In genomic region chr5:110017854-110018253, GRCh38 we compare ENCODE assay signal across 1 cellular context.
TF ChIP-seq lines count a peak whose summit lies in the region.

No MANE protein-coding gene starts in this region.

TF ChIP-seq in HepG2, 621 proteins besides CTCF, POLR2A, EP300 and RAD21 (continued from another document and continues in another):
- TF ChIP-seq, protein P1, sequence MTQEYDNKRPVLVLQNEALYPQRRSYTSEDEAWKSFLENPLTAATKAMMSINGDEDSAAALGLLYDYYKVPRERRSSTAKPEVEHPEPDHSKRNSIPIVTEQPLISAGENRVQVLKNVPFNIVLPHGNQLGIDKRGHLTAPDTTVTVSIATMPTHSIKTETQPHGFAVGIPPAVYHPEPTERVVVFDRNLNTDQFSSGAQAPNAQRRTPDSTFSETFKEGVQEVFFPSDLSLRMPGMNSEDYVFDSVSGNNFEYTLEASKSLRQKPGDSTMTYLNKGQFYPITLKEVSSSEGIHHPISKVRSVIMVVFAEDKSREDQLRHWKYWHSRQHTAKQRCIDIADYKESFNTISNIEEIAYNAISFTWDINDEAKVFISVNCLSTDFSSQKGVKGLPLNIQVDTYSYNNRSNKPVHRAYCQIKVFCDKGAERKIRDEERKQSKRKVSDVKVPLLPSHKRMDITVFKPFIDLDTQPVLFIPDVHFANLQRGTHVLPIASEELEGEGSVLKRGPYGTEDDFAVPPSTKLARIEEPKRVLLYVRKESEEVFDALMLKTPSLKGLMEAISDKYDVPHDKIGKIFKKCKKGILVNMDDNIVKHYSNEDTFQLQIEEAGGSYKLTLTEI (CRISPR knock-in tag; conservative IDR thresholded peaks at IDR 0.05), result no peak
- no peak for TF ChIP-seq BRCA1 (CRISPR knock-in tag; IDR thresholded peaks at IDR 0.05)
- TF ChIP-seq, protein P2, sequence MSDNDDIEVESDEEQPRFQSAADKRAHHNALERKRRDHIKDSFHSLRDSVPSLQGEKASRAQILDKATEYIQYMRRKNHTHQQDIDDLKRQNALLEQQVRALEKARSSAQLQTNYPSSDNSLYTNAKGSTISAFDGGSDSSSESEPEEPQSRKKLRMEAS (IDR thresholded peaks at IDR 0.05), result peak; percentile 72; the same call in 1 of the 2 replicates
- TF ChIP-seq ATF4 (CRISPR knock-in tag; IDR thresholded peaks at IDR 0.05), result 0 out of 4 replicates have a peak, but pooled peaks of 1 of the 2 experiments have one; percentile 33
- 0 out of 2 replicates have a peak, but pooled peaks have one; percentile 14 for TF ChIP-seq ZNF24 (IDR thresholded peaks at IDR 0.05)
- TF ChIP-seq HMG20A (CRISPR knock-in tag; IDR thresholded peaks at IDR 0.05; ENCODE audit: borderline replicate concordance), result peak; percentile 61; the same call in 1 of the 2 replicates
- TF ChIP-seq ZGPAT (CRISPR knock-in tag; IDR thresholded peaks at IDR 0.05), result peak; percentile 90
- no peak for TF ChIP-seq ZNF562 (CRISPR knock-in tag; IDR thresholded peaks at IDR 0.05; ENCODE audit: borderline replicate concordance)
- TF ChIP-seq, protein P3, sequence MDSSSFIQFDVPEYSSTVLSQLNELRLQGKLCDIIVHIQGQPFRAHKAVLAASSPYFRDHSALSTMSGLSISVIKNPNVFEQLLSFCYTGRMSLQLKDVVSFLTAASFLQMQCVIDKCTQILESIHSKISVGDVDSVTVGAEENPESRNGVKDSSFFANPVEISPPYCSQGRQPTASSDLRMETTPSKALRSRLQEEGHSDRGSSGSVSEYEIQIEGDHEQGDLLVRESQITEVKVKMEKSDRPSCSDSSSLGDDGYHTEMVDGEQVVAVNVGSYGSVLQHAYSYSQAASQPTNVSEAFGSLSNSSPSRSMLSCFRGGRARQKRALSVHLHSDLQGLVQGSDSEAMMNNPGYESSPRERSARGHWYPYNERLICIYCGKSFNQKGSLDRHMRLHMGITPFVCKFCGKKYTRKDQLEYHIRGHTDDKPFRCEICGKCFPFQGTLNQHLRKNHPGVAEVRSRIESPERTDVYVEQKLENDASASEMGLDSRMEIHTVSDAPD (CRISPR knock-in tag; IDR thresholded peaks at IDR 0.05), result no peak
- peak; percentile 69; the same call in 1 of the 2 replicates for TF ChIP-seq ETV5 (CRISPR knock-in tag; IDR thresholded peaks at IDR 0.05; ENCODE audit: borderline replicate concordance)
- no peak for TF ChIP-seq BORCS8-MEF2B (CRISPR knock-in tag; IDR thresholded peaks at IDR 0.05)
- TF ChIP-seq TFE3 (CRISPR knock-in tag; IDR thresholded peaks at IDR 0.05), result peak; percentile 46; the same call in 1 of the 2 replicates
- no peak for TF ChIP-seq ZNF576 (CRISPR knock-in tag; IDR thresholded peaks at IDR 0.05)
- 0 out of 2 replicates have a peak, but pooled peaks have one; percentile 19 for TF ChIP-seq SAP130 (CRISPR knock-in tag; IDR thresholded peaks at IDR 0.05; ENCODE audit: low read depth)
- peak; percentile 89 for TF ChIP-seq KAT2B (IDR thresholded peaks at IDR 0.05; ENCODE audit: borderline replicate concordance, low read depth, low read length)
- TF ChIP-seq ZNF251 (CRISPR knock-in tag; IDR thresholded peaks at IDR 0.05), result no peak
- peak; percentile 83 for TF ChIP-seq ELF3 (CRISPR knock-in tag; IDR thresholded peaks at IDR 0.05)
- TF ChIP-seq PPARG (CRISPR knock-in tag; conservative IDR thresholded peaks at IDR 0.05), result 0 out of 2 replicates have a peak, but pooled peaks have one; percentile 59
- no peak for TF ChIP-seq SNAPC4 (CRISPR knock-in tag; IDR thresholded peaks at IDR 0.05)
- no peak for TF ChIP-seq ZNF607 (CRISPR knock-in tag; IDR thresholded peaks at IDR 0.05; ENCODE audit: borderline replicate concordance)
- peak; percentile 37; the same call in 1 of the 2 replicates for TF ChIP-seq MIER3 (CRISPR knock-in tag; IDR thresholded peaks at IDR 0.05; ENCODE audit: borderline replicate concordance)
- no peak for TF ChIP-seq MTA3 (CRISPR knock-in tag; IDR thresholded peaks at IDR 0.05)
- TF ChIP-seq, protein P4, sequence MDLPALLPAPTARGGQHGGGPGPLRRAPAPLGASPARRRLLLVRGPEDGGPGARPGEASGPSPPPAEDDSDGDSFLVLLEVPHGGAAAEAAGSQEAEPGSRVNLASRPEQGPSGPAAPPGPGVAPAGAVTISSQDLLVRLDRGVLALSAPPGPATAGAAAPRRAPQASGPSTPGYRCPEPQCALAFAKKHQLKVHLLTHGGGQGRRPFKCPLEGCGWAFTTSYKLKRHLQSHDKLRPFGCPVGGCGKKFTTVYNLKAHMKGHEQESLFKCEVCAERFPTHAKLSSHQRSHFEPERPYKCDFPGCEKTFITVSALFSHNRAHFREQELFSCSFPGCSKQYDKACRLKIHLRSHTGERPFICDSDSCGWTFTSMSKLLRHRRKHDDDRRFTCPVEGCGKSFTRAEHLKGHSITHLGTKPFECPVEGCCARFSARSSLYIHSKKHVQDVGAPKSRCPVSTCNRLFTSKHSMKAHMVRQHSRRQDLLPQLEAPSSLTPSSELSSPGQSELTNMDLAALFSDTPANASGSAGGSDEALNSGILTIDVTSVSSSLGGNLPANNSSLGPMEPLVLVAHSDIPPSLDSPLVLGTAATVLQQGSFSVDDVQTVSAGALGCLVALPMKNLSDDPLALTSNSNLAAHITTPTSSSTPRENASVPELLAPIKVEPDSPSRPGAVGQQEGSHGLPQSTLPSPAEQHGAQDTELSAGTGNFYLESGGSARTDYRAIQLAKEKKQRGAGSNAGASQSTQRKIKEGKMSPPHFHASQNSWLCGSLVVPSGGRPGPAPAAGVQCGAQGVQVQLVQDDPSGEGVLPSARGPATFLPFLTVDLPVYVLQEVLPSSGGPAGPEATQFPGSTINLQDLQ (CRISPR knock-in tag; IDR thresholded peaks at IDR 0.05), result no peak
- TF ChIP-seq SMAD3 (CRISPR knock-in tag; IDR thresholded peaks at IDR 0.05), result peak; percentile 69; the same call in 1 of the 2 replicates
- 0 out of 2 replicates have a peak, but pooled peaks have one; percentile 54 for TF ChIP-seq THRA (CRISPR knock-in tag; IDR thresholded peaks at IDR 0.05; ENCODE audit: borderline replicate concordance)
- TF ChIP-seq HDAC1 (CRISPR knock-in tag; IDR thresholded peaks at IDR 0.05), result peak; percentile 32; the same call in 1 of the 2 replicates
- TF ChIP-seq AHDC1 (CRISPR knock-in tag; IDR thresholded peaks at IDR 0.05; ENCODE audit: borderline replicate concordance), result peak; percentile 90; the same call in 1 of the 2 replicates
- TF ChIP-seq GATA4 (IDR thresholded peaks at IDR 0.05; ENCODE audit: borderline replicate concordance, low read depth), result no peak
- TF ChIP-seq KDM6A (CRISPR knock-in tag; IDR thresholded peaks at IDR 0.05; ENCODE audit: low read depth), result peak; percentile 58; the same call in 1 of the 2 replicates
- peak; percentile 98 for TF ChIP-seq GATAD2A (CRISPR knock-in tag; IDR thresholded peaks at IDR 0.05)
- TF ChIP-seq ZNF746 (CRISPR knock-in tag; IDR thresholded peaks at IDR 0.05), result no peak
